11 cellular contexts compared by ENCODE assay signal in genomic region chr7:110204527-110204926, GRCh38.
DNase-seq lines count a peak whose midpoint lies in the region; ATAC-seq and TF ChIP-seq lines count a peak whose summit lies in the region.
"Had no signal": no experiment of that assay in that cellular context is flagged by ENCODE, and none has a peak within 500 bp of the region (broad histone marks: within the 10 kb centered on the region; RNA-seq: fewer than 3 reads in every experiment).

No MANE protein-coding gene starts in this region.

- H3K9ac ChIP-seq in DND-41 (ENCODE audit: low read depth, low read length), result no peak overlapping the region

- no peaks in the 10 kb centered on the region for H3K9me3 ChIP-seq in DND-41 (ENCODE audit: insufficient read depth, low read length, severe bottlenecking)
- H3K9me3 ChIP-seq in esophagus muscularis mucosa, result no peaks in the 10 kb centered on the region

- no peak overlapping the region for H3K4me2 ChIP-seq in DND-41 (ENCODE audit: insufficient read depth, low read length)

- no peak for TF ChIP-seq POLR2A in esophagus muscularis mucosa (IDR thresholded peaks at IDR 0.05; ENCODE audit: low read depth)

- no peak overlapping the region for H3K4me3 ChIP-seq in DND-41 (ENCODE audit: low read depth in 1 of 2, low read length in 2 of 2)
- H3K4me3 ChIP-seq in astrocyte of the cerebellum (ENCODE audit: low read depth, low read length), result no peak overlapping the region
- no peak overlapping the region for H3K4me3 ChIP-seq in esophagus muscularis mucosa
- H3K4me3 ChIP-seq: tibial nerve had no signal

- no peak for TF ChIP-seq EP300 in esophagus muscularis mucosa (IDR thresholded peaks at IDR 0.05)

- peak; percentile 8 for TF ChIP-seq CTCF in DND-41 (IDR thresholded peaks at IDR 0.05; ENCODE audit: borderline replicate concordance, extremely low read depth, low read length, poor library complexity, severe bottlenecking)
- TF ChIP-seq CTCF in astrocyte of the cerebellum (IDR thresholded peaks at IDR 0.05; ENCODE audit: low read depth, low read length, missing control alignments), result peak; percentile 27
- TF ChIP-seq CTCF in esophagus muscularis mucosa (IDR thresholded peaks at IDR 0.05), result no peak

- in situ Hi-C loops in astrocyte of the cerebellum (cut with HindIII; ENCODE audit: low sequenced_read_pairs), result no loop called here

- no peaks in the 10 kb centered on the region for H3K79me2 ChIP-seq in DND-41 (ENCODE audit: insufficient read depth, low read length)

- ATAC-seq in DND-41 (ENCODE audit: insufficient read depth, low read depth) (no peak), HG03108 (IDR thresholded peaks at IDR 0.05; ENCODE audit: unreplicated experiment) (no peak)

- H4K20me1 ChIP-seq in DND-41 (ENCODE audit: insufficient read depth, low read length), result no peaks in the 10 kb centered on the region

- H3K4me1 ChIP-seq in DND-41 (ENCODE audit: insufficient read depth, low read length) (no peaks in the 10 kb centered on the region), esophagus muscularis mucosa (no peaks in the 10 kb centered on the region)
- H3K4me1 ChIP-seq: tibial nerve had no signal

- H3K27me3 ChIP-seq in DND-41 (ENCODE audit: insufficient read depth, low read length, poor library complexity), result no peaks in the 10 kb centered on the region
- H3K27me3 ChIP-seq in esophagus muscularis mucosa, result no peaks in the 10 kb centered on the region
- H3K27me3 ChIP-seq: tibial nerve had no signal

- 0 out of 2 replicates have a peak, but pooled peaks cover 4% of the 10 kb centered on the region for H3K36me3 ChIP-seq in DND-41 (ENCODE audit: insufficient read depth, low read length)
- H3K36me3 ChIP-seq in esophagus muscularis mucosa, result no peaks in the 10 kb centered on the region
- H3K36me3 ChIP-seq: tibial nerve had no signal

- H3K27ac ChIP-seq in DND-41 (ENCODE audit: low read length), result no peak overlapping the region
- H3K27ac ChIP-seq in esophagus muscularis mucosa (replicated peaks in 1 of 4), result no peak overlapping the region
- H3K27ac ChIP-seq: tibial nerve had no signal

- 78% methylated on average over 4 of the region's 4 CpGs for WGBS in esophagus muscularis mucosa

- intact Hi-C loops in esophagus muscularis mucosa (cut with DNase I), result no loop called here

- H2AFZ ChIP-seq in DND-41 (ENCODE audit: low read depth, low read length), result no peak overlapping the region

- no peak for DNase-seq in DND-41
- DNase-seq in HT1080 (ENCODE audit: low read depth), result peak; percentile 5
- DNase-seq in astrocyte of the cerebellum (ENCODE audit: low read depth), result no peak
- DNase-seq in left kidney (ENCODE audit: low read depth, low spot score), result peak; percentile 1
- DNase-seq in esophagus muscularis mucosa (ENCODE audit: extremely low spot score), result no peak
- DNase-seq in SW 1271 (lab: John Stamatoyannopoulos, UW), result no peak
- DNase-seq: activated CD8-positive, alpha-beta memory T cell treated with anti-CD3 and anti-CD28 coated beads for 24 hours; DMS153; T-helper 2 cell had no signal

Comparison
In these comparisons a context has a peak if more than half of its experiments do, and no peak if none do; other contexts are left out.
1. DNase-seq: peak in HT1080 (single experiment) and left kidney (single experiment); none in DND-41 (single experiment), astrocyte of the cerebellum (single experiment), esophagus muscularis mucosa (single experiment) and SW 1271 (0 of 2).
2. CTCF ChIP-seq: peak in DND-41 (single experiment) and astrocyte of the cerebellum (single experiment); none in esophagus muscularis mucosa (0 of 3).